ENCODE assay signal across 8 cellular contexts in the genomic region with DNA sequence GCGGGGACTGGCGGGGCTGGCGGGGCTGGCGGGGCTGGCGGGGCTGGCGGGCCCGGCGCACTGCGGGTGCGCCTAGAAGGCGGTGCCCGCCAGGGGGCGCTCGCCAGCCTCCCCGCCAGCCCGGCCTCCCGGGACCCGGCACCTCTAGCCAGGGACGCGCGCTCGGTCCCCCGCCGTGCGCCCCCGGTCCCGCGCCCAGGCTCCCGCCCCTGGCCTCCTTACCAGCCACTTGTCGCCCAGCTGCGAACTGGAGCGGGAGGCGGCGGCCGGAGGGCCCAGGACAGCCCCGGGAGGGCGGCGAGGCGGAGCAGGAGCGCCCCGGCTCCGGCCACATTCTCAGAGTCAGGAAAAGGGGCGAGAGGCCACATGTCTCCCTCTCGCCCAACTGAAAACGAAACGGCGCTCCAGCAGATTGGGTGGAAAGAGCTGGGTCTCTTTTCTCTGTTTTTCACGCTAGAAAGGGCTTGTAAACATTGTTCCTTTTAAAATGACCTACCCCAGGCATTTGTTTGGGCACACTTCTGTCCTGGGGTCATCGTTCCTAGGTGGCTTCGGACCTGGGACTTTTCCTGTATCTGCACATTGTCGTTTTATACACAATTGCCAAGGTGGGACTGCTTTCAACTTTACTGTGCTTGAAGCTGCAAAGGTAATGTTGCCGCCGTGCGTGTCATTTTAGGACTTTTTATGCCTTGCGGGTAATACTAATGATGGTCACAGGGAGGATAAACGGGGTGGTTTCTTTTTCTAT. TPM values are rescaled to one million over a fixed set of nuclear protein-coding genes. Genes with fewer than 3 reads are reported as not detected.
DNase-seq lines count a peak whose midpoint lies in the region; ATAC-seq, FAIRE-seq and TF ChIP-seq lines count a peak whose summit lies in the region.

No MANE protein-coding gene starts in this region.

- H3K4me3 ChIP-seq in AG04450 (ENCODE audit: low read depth, low read length) (peak overlapping the region; percentile 66), RWPE2 (ENCODE audit: severe bottlenecking) (peak overlapping the region; percentile 84), neuronal stem cell (ENCODE audit: low read length in 2 of 2) (peak overlapping the region; percentile 52 to 93)

- no peak overlapping the region for H2BK15ac ChIP-seq in neuronal stem cell (ENCODE audit: low read length)

- no peak overlapping the region for H4K91ac ChIP-seq in neuronal stem cell (ENCODE audit: low read depth, low read length, poor library complexity)

- H4K8ac ChIP-seq in neuronal stem cell (ENCODE audit: low read depth, low read length) = no peak overlapping the region

- WGBS in neuronal stem cell (ENCODE audit: extremely low coverage in 2 of 2, insufficient read length in 2 of 2, insufficient replicate concordance in 1 of 2), 2 donors = no CpG with 5 or more reads among the region's 56 CpGs

- H3K9me3 ChIP-seq in AG04450 (ENCODE audit: control insufficient read depth, insufficient read depth, low read length) (no peaks in the 10 kb centered on the region), RWPE2 (ENCODE audit: severe bottlenecking) (no peaks in the 10 kb centered on the region), neuronal stem cell (replicated peaks in 1 of 2; ENCODE audit: control insufficient read depth in 2 of 2, insufficient read depth in 1 of 2, low read depth in 1 of 2, low read length in 2 of 2) (no peaks in the 10 kb centered on the region)

- H3K18ac ChIP-seq in neuronal stem cell (ENCODE audit: low read length) = peak overlapping the region; percentile 95

- peak overlapping the region; percentile 94 for H3K9ac ChIP-seq in neuronal stem cell (ENCODE audit: low read depth, low read length, poor library complexity)

- H2BK5ac ChIP-seq in neuronal stem cell (ENCODE audit: low read length) = no peak overlapping the region

- H3K27ac ChIP-seq in AG04450 (ENCODE audit: low read depth, low read length) (no peak overlapping the region), RWPE2 (ENCODE audit: poor library complexity, severe bottlenecking) (peak overlapping the region; percentile 22), neuronal stem cell (replicated peaks; ENCODE audit: low read length) (no peak overlapping the region), substantia nigra (ENCODE audit: low read depth, low read length, poor library complexity, severe bottlenecking) (peak overlapping the region; percentile 91)

- no peak overlapping the region for H2BK12ac ChIP-seq in neuronal stem cell (ENCODE audit: low read length)

- H3K79me1 ChIP-seq in neuronal stem cell (ENCODE audit: low read depth, low read length) = no peaks in the 10 kb centered on the region

- H3K4ac ChIP-seq in neuronal stem cell (ENCODE audit: low read length) = no peak overlapping the region

- CTCF ChIA-PET in AG04450 (lab: Charles Lee) = interaction anchor here (0.6 to 1.3 kb wide), 22 partner anchors 8 to 909 kb away, joined by 3 to 9 read pairs (median 4); partner anchors contain the start of gene SFMBT2

- H3K23ac ChIP-seq in neuronal stem cell (ENCODE audit: low read depth, low read length, poor library complexity) = peak overlapping the region; percentile 82

- POLR2A ChIA-PET in AG04450 (lab: Yijun Ruan, JAX) = no interaction called here

- peaks cover 24% of the 10 kb centered on the region for H3K27me3 ChIP-seq in AG04450 (ENCODE audit: control insufficient read depth, insufficient read depth, low read length)
- H3K27me3 ChIP-seq in RWPE2 (ENCODE audit: insufficient read depth, poor library complexity, severe bottlenecking) = no peaks in the 10 kb centered on the region
- peaks cover 0 to 36% (median 12%) of the 10 kb centered on the region in 3 experiments for H3K27me3 ChIP-seq in neuronal stem cell (ENCODE audit: control insufficient read depth in 3 of 3, insufficient read depth in 3 of 3, low read depth in 1 of 3, low read length in 3 of 3)

- H2AK5ac ChIP-seq in neuronal stem cell (ENCODE audit: low read depth, low read length) = no peak overlapping the region

- peak; percentile 10 for DNase-seq in AG04450 (ENCODE audit: low read depth, low spot score)
- no peak for DNase-seq in RWPE2 (ENCODE audit: low spot score)
- peak; percentile 81 for DNase-seq in activated gamma-delta T cell treated with anti-CD3 and anti-CD28 coated beads, Interleukin-2, amount 50 U/mL, for 16 hours (ENCODE audit: low read depth)
- DNase-seq in frontal cortex (ENCODE audit: low spot score in 2 of 2) = peak; percentile 75 to 83
- peak; percentile 78 for DNase-seq in neuronal stem cell (ENCODE audit: low spot score)
- peak in 47 of 49 donors; percentile 39 to 88 (median 77) for DNase-seq in substantia nigra (lab: John Stamatoyannopoulos, UW)

- ATAC-seq in GM18519 (IDR thresholded peaks at IDR 0.05; ENCODE audit: low FRiP score, unreplicated experiment) (peak; percentile 83), HG03103 (IDR thresholded peaks at IDR 0.05; ENCODE audit: low read depth, unreplicated experiment) (peak; percentile 69), RWPE2 (ENCODE audit: low read depth) (peak; percentile 92)

- H2BK120ac ChIP-seq in neuronal stem cell (ENCODE audit: low read depth, low read length) = no peak overlapping the region

- H3K36me3 ChIP-seq in RWPE2 (ENCODE audit: low read depth) = peaks cover 12% of the 10 kb centered on the region
- peaks cover 0 to 1% of the 10 kb centered on the region in 2 donors for H3K36me3 ChIP-seq in neuronal stem cell (replicated peaks in 1 of 2; ENCODE audit: control insufficient read depth in 2 of 2, insufficient read depth in 2 of 2, low read length in 2 of 2)

- peak overlapping the region; percentile 87 for H3K4me2 ChIP-seq in neuronal stem cell (ENCODE audit: insufficient read depth, low read length, poor library complexity, severe bottlenecking)

- H3K4me1 ChIP-seq in RWPE2 (ENCODE audit: insufficient read depth, poor library complexity, severe bottlenecking) (peaks cover 3% of the 10 kb centered on the region), neuronal stem cell (ENCODE audit: control insufficient read depth in 2 of 2, insufficient read depth in 1 of 2, low read depth in 1 of 2, low read length in 2 of 2) (peaks cover 2 to 8% of the 10 kb centered on the region in 2 donors)

- no peak overlapping the region for H3K14ac ChIP-seq in neuronal stem cell (ENCODE audit: low read length)

- peak overlapping the region; percentile 98 for H2AFZ ChIP-seq in neuronal stem cell (ENCODE audit: low read length)

- FAIRE-seq in frontal cortex (lab: Jason Lieb, UNC) = no peak

- TF ChIP-seq CTCF in AG04450 (IDR thresholded peaks at IDR 0.05; ENCODE audit: low read depth, low read length) = peak; percentile 40
- peak; percentile 94 for TF ChIP-seq CTCF in RWPE2 (IDR thresholded peaks at IDR 0.05; ENCODE audit: poor library complexity, severe bottlenecking)

RNA-seq across cellular contexts. Expression of gene PRKCQ, which starts 0.4 kb away (rescaled TPM):
- polyA plus RNA-seq in AG04450 (2011; rRNA removed) = 0.10 and 0.26 TPM in 2 replicates
- polyA minus RNA-seq in AG04450 (2011; rRNA and poly(A)+ RNA removed) = 0.05 and 0.13 TPM in 2 replicates
- 2.0 TPM for total RNA-seq in frontal cortex
- 1.7 TPM for polyA plus RNA-seq in neuronal stem cell (2013, experiment 1 of 2)
- 1.8 TPM for polyA plus RNA-seq in neuronal stem cell (2013, experiment 2 of 2)

Comparison
In these comparisons a context has a peak if more than half of its experiments do, and no peak if none do; other contexts are left out.
1. H3K27ac ChIP-seq: peak in RWPE2 (single experiment) and substantia nigra (single experiment); none in AG04450 (single experiment) and neuronal stem cell (single experiment).
2. Peak in every context shown above with its lines, with median percentiles within 50 percentile points of each other: H3K4me3 ChIP-seq and ATAC-seq.